ENCODE assay signal across 1 cellular context in genomic region chr19:4516939-4517300, GRCh38.
TF ChIP-seq lines count a peak whose summit lies in the region.

No MANE protein-coding gene starts in this region.

TF ChIP-seq in HepG2, 621 proteins besides CTCF, POLR2A, EP300 and RAD21:
- TF ChIP-seq DDIT3 (CRISPR knock-in tag; IDR thresholded peaks at IDR 0.05): no peak
- TF ChIP-seq ZMAT5 (CRISPR knock-in tag; IDR thresholded peaks at IDR 0.05; ENCODE audit: borderline replicate concordance, low read depth): no peak
- TF ChIP-seq ZNF772 (CRISPR knock-in tag; IDR thresholded peaks at IDR 0.05): no peak
